26 cellular contexts compared by ENCODE assay signal in genomic region chr17:79699386-79700036, GRCh38. TPM values are rescaled to one million over a fixed set of nuclear protein-coding genes. Genes with fewer than 3 reads are reported as not detected.
DNase-seq lines count a peak whose midpoint lies in the region; ATAC-seq and TF ChIP-seq lines count a peak whose summit lies in the region.
"Had no signal": no experiment of that assay in that cellular context is flagged by ENCODE, and none has a peak within 500 bp of the region (broad histone marks: within the 10 kb centered on the region; RNA-seq: fewer than 3 reads in every experiment).

No MANE protein-coding gene starts in this region.

- H3K36me3 ChIP-seq in RWPE2 (ENCODE audit: low read depth) (no peaks in the 10 kb centered on the region), endodermal cell (ENCODE audit: control insufficient read depth, insufficient read depth, low read length) (no peaks in the 10 kb centered on the region)
- H3K36me3 ChIP-seq: breast epithelium, HAP-1, tibial nerve had no signal

- no peak overlapping the region for H3K4me3 Mint-ChIP-seq in endodermal cell
- H3K4me3 Mint-ChIP-seq: activated CD4-positive, alpha-beta T cell treated with anti-CD3 and anti-CD28 coated beads, Interleukin-2, amount 10 ng/mL, durations not matched to agents 24 days and 14 days; activated T-helper 17 cell treated with anti-CD3 and anti-CD28 coated beads, Interleukin-2, amount 50 U/mL, for 72 hours had no signal

- H3K4me3 ChIP-seq in RWPE2 (ENCODE audit: severe bottlenecking) (no peak overlapping the region), endodermal cell (ENCODE audit: low read length) (no peak overlapping the region)
- H3K4me3 ChIP-seq: breast epithelium, HAP-1, tibial nerve had no signal

- no peaks in the 10 kb centered on the region for H3K9me3 ChIP-seq in RWPE2 (ENCODE audit: severe bottlenecking)
- no peaks in the 10 kb centered on the region for H3K9me3 ChIP-seq in endodermal cell (ENCODE audit: control insufficient read depth, low read length)
- H3K9me3 ChIP-seq: breast epithelium, HAP-1, SK-N-SH, tibial nerve had no signal

- H3K27me3 ChIP-seq in RWPE2 (ENCODE audit: insufficient read depth, poor library complexity, severe bottlenecking) (peaks cover 33% of the 10 kb centered on the region), endodermal cell (ENCODE audit: control insufficient read depth, insufficient read depth, low read length, poor library complexity, severe bottlenecking) (no peaks in the 10 kb centered on the region)

- WGBS in endodermal cell (ENCODE audit: insufficient coverage in 1 of 2, insufficient read length in 1 of 2), 2 experiments: 91 to 100% methylated on average over 2 to 12 of the region's 12 CpGs

- H3K27ac ChIP-seq in RWPE2 (ENCODE audit: poor library complexity, severe bottlenecking) (no peak overlapping the region), endodermal cell (ENCODE audit: low read depth, low read length) (no peak overlapping the region)
- H3K27ac ChIP-seq: breast epithelium, RWPE1, tibial nerve had no signal

- ATAC-seq in Right ventricle myocardium inferior (no peak), RWPE2 (ENCODE audit: low read depth) (no peak; the same call in 2 of the 3 replicates), GM18870 (IDR thresholded peaks at IDR 0.05; ENCODE audit: unreplicated experiment) (no peak)
- ATAC-seq: activated naive CD4-positive, alpha-beta T cell treated with anti-CD3 and anti-CD28 coated beads, Interleukin-2, amount 50 U/mL, for 72 hours; activated T-helper 17 cell treated with anti-CD3 and anti-CD28 coated beads, Interleukin-2, amount 50 U/mL, for 72 hours had no signal

- H3K9me3 Mint-ChIP-seq in endodermal cell: no peaks in the 10 kb centered on the region
- H3K9me3 Mint-ChIP-seq: activated CD4-positive, alpha-beta T cell treated with anti-CD3 and anti-CD28 coated beads, Interleukin-2, amount 10 ng/mL, durations not matched to agents 24 days and 14 days; activated naive CD4-positive, alpha-beta T cell treated with anti-CD3 and anti-CD28 coated beads, Interleukin-2, amount 50 U/mL, for 72 hours; activated T-helper 17 cell treated with anti-CD3 and anti-CD28 coated beads, Interleukin-2, amount 50 U/mL, for 72 hours had no signal

- no peaks in the 10 kb centered on the region for H3K36me3 Mint-ChIP-seq in endodermal cell (ENCODE audit: low read depth)
- H3K36me3 Mint-ChIP-seq: activated naive CD4-positive, alpha-beta T cell treated with anti-CD3 and anti-CD28 coated beads, Interleukin-2, amount 50 U/mL, for 72 hours had no signal

- no peak overlapping the region for H3K9ac ChIP-seq in endodermal cell (ENCODE audit: extremely low read depth, low read length, poor library complexity, severe bottlenecking)
- H3K9ac ChIP-seq: SK-N-SH had no signal

- intact Hi-C loops in Right ventricle myocardium inferior (cut with DNase I) (no loop called here), cardiac septum (cut with DNase I) (loop anchor here (10.0 kb wide), 1 partner anchor 305 kb away; no protein-coding TSS in a partner anchor)

- H3K27me3 Mint-ChIP-seq in endodermal cell (ENCODE audit: insufficient read depth): no peaks in the 10 kb centered on the region

- H3K4me1 ChIP-seq in RWPE2 (ENCODE audit: insufficient read depth, poor library complexity, severe bottlenecking) (no peaks in the 10 kb centered on the region), endodermal cell (ENCODE audit: control insufficient read depth, insufficient read depth, low read length) (no peaks in the 10 kb centered on the region)
- H3K4me1 ChIP-seq: HAP-1 had no signal

- H3K27ac Mint-ChIP-seq in endodermal cell: no peak overlapping the region
- H3K27ac Mint-ChIP-seq: activated CD4-positive, alpha-beta T cell treated with anti-CD3 and anti-CD28 coated beads, Interleukin-2, amount 10 ng/mL, durations not matched to agents 24 days and 14 days; activated naive CD4-positive, alpha-beta T cell treated with anti-CD3 and anti-CD28 coated beads, Interleukin-2, amount 50 U/mL, for 72 hours; activated T-helper 17 cell treated with anti-CD3 and anti-CD28 coated beads, Interleukin-2, amount 50 U/mL, for 72 hours; progenitor cell of endocrine pancreas had no signal

- DNase-seq in Right ventricle myocardium inferior (ENCODE audit: missing footprints): peak; percentile 11
- no peak for DNase-seq in cardiac septum (ENCODE audit: low spot score)
- peak; percentile 45 for DNase-seq in RWPE2 (ENCODE audit: low spot score)
- DNase-seq in endodermal cell: peak; percentile 82
- DNase-seq in stimulated activated CD8-positive, alpha-beta memory T cell treated with anti-CD3 and anti-CD28 coated beads, Interleukin-4, amount 100 ng/mL, for 48 hours: peak; percentile 27
- DNase-seq in activated T-cell treated with anti-CD3 and anti-CD28 coated beads, Interleukin-2, amount 50 U/mL, for 1 hour: no peak
- DNase-seq in medulla oblongata (ENCODE audit: extremely low spot score): no peak
- DNase-seq: 8988T; activated CD4-positive, alpha-beta T cell treated with anti-CD3 and anti-CD28 coated beads, Interleukin-2, amount 10 ng/mL, durations not matched to agents 24 days and 14 days; DMS153; effector CD8-positive, alpha-beta T cell; erythroblast; NCI-H1436; NCI-H446 treated with DMSO at 0.1 percent for 48 hours; SK-N-SH; T-helper 2 cell had no signal

- TF ChIP-seq CTCF in RWPE2 (IDR thresholded peaks at IDR 0.05; ENCODE audit: poor library complexity, severe bottlenecking) (no peak), endodermal cell (conservative IDR thresholded peaks at IDR 0.05) (no peak)

- H3K4me1 Mint-ChIP-seq in endodermal cell: no peaks in the 10 kb centered on the region
- H3K4me1 Mint-ChIP-seq: activated T-helper 17 cell treated with anti-CD3 and anti-CD28 coated beads, Interleukin-2, amount 50 U/mL, for 72 hours had no signal

RNA-seq across cellular contexts. Expression of gene ENPP7, which starts 31.2 kb away (rescaled TPM):
- total RNA-seq in Right ventricle myocardium inferior (not detected), cardiac septum (not detected), endodermal cell (not detected)
- not detected for polyA plus RNA-seq in endodermal cell (2013, experiment 1 of 2)
- not detected for polyA plus RNA-seq in endodermal cell (2013, experiment 2 of 2)
- total RNA-seq: activated CD4-positive, alpha-beta T cell treated with anti-CD3 and anti-CD28 coated beads, Interleukin-2, amount 10 ng/mL, durations not matched to agents 24 days and 14 days; breast epithelium; lung microvascular endothelial cell; myocyte; progenitor cell of endocrine pancreas; tibial nerve had no signal
- polyA plus RNA-seq: SK-N-SH had no signal

Comparison
In these comparisons a context has a peak if more than half of its experiments do, and no peak if none do; other contexts are left out.
1. DNase-seq: peak in Right ventricle myocardium inferior (single experiment), RWPE2 (single experiment), endodermal cell (single experiment) and stimulated activated CD8-positive, alpha-beta memory T cell treated with anti-CD3 and anti-CD28 coated beads, Interleukin-4, amount 100 ng/mL, for 48 hours (single experiment); none in cardiac septum (single experiment), activated T-cell treated with anti-CD3 and anti-CD28 coated beads, Interleukin-2, amount 50 U/mL, for 1 hour (single experiment) and medulla oblongata (single experiment).